Comparison of ENCODE assay signal across 8 cellular contexts in the genomic region with DNA sequence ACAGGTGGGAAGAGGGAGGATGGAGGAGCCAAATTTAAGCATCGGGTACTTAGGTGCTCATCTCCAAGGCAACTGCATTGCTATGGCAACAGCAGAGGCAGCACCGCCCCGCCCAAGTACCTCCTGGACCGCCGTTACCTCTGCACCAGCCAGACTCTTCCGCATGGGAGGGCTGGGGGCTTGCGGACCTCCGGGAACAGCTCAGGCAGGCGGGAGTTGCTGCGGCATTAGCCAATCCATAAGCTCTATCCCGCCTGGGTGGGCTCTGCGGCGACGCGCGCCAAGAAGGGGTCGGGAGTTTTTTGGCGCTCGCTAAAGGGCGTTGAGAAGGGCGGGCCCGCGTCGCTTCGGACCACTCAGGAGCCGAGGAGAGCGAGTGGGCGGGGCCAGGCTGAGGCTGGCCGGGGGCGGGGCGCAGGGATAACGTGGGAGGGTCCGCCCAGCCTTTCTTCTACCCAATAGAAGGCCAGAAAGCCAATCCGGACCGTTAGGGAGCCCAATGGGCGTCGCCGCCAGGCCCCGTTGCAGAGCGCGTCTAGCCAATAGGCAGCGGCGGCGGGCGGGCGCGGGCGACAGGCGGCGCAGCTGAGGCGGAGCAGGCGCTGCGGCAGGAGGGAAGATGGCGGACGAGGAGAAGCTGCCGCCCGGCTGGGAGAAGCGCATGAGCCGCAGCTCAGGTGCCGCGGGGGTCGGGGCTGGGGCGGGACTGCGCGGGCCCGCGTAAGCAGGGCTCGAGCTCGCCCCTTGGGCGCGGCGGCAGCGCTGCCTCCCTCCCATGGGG. TPM values are rescaled to one million over a fixed set of nuclear protein-coding genes. Genes with fewer than 3 reads are reported as not detected.
DNase-seq lines count a peak whose midpoint lies in the region; ATAC-seq, FAIRE-seq and TF ChIP-seq lines count a peak whose summit lies in the region.

Gene PIN1 (plus strand): TSS at position 593 of the 781 bp plus-strand sequence. CDS start 27 bp downstream, at position 620.

- peak within 1 kb of the TSS; percentile 75 for H3K9ac ChIP-seq in smooth muscle cell (ENCODE audit: low read depth)

- H3K4me1 ChIP-seq in smooth muscle cell (ENCODE audit: low read depth) = peaks cover 6% of the 10 kb centered on the region

- peaks cover 2% of the 10 kb centered on the region for H3F3A ChIP-seq in smooth muscle cell (ENCODE audit: low read depth)

- no peak within 1 kb of the TSS for H2AFZ ChIP-seq in smooth muscle cell (ENCODE audit: low read depth)

- H3K27me3 ChIP-seq in bronchial epithelial cell (ENCODE audit: control insufficient read depth, insufficient read depth, low read length) = no peaks in the 10 kb centered on the region
- H3K27me3 ChIP-seq in smooth muscle cell (ENCODE audit: low read depth) = no peaks in the 10 kb centered on the region

- H3K4me2 ChIP-seq in smooth muscle cell = peak within 1 kb of the TSS; percentile 100

- no peak within 1 kb of the TSS for H3K27ac ChIP-seq in smooth muscle cell (ENCODE audit: low read depth)

- H4K20me1 ChIP-seq in smooth muscle cell (ENCODE audit: low read depth) = peaks cover 2% of the 10 kb centered on the region

- DNase-seq in AG08396 (ENCODE audit: low spot score) (peak; percentile 99), NCI-H2227 treated with DMSO at 0.1 percent for 48 hours (lab: John Stamatoyannopoulos, UW) (peak; percentile 94), bronchial epithelial cell (ENCODE audit: low read depth) (peak; percentile 92), iPS-NIHi7 (ENCODE audit: extremely low spot score) (peak; percentile 99), smooth muscle cell (lab: John Stamatoyannopoulos, UW; ENCODE audit: unreplicated experiment) (peak; percentile 95)

- H3K4me3 ChIP-seq in WI38 (ENCODE audit: low read depth, low read length) (peak within 1 kb of the TSS; percentile 93), bronchial epithelial cell (ENCODE audit: low read depth, low read length) (peak within 1 kb of the TSS; percentile 87), smooth muscle cell (peak within 1 kb of the TSS; percentile 77)

- no peaks in the 10 kb centered on the region for H3K9me3 ChIP-seq in smooth muscle cell (replicated peaks; ENCODE audit: low read depth)

- H3K36me3 ChIP-seq in bronchial epithelial cell (ENCODE audit: control insufficient read depth, insufficient read depth, low read length) (peaks cover 9% of the 10 kb centered on the region), smooth muscle cell (ENCODE audit: low read depth) (no peaks in the 10 kb centered on the region)

- TF ChIP-seq CTCF in WI38 (IDR thresholded peaks at IDR 0.05; ENCODE audit: low read depth, low read length) (peak; percentile 41; the same call in 1 of the 2 replicates), bronchial epithelial cell (IDR thresholded peaks at IDR 0.05; ENCODE audit: insufficient read depth, low read length, severe bottlenecking) (peak; percentile 66), smooth muscle cell (IDR thresholded peaks at IDR 0.05; ENCODE audit: borderline replicate concordance, insufficient read depth, poor library complexity, severe bottlenecking) (peak; percentile 43)

- 1% methylated on average over 38 of the region's 73 CpGs for WGBS in smooth muscle cell (ENCODE audit: low lambda C conversion rate)

- ATAC-seq in GM18907 (IDR thresholded peaks at IDR 0.05; ENCODE audit: unreplicated experiment) (peak; percentile 92), HG03159 (IDR thresholded peaks at IDR 0.05; ENCODE audit: unreplicated experiment) (peak; percentile 93)

- FAIRE-seq in bronchial epithelial cell (lab: Jason Lieb, UNC) = no peak

- H3K79me2 ChIP-seq in smooth muscle cell (ENCODE audit: low read depth) = peaks cover 35% of the 10 kb centered on the region

RNA-seq across cellular contexts. Expression of gene PIN1, which starts in this region (rescaled TPM):
- total RNA-seq in bronchial epithelial cell (61.3 and 80.6 TPM in 2 replicates), smooth muscle cell (68.0 and 73.0 TPM in 2 replicates)
- 127 and 149 TPM in 2 replicates for polyA plus RNA-seq in smooth muscle cell
